Comparison of ENCODE assay signal across 19 cellular contexts in the genomic region with DNA sequence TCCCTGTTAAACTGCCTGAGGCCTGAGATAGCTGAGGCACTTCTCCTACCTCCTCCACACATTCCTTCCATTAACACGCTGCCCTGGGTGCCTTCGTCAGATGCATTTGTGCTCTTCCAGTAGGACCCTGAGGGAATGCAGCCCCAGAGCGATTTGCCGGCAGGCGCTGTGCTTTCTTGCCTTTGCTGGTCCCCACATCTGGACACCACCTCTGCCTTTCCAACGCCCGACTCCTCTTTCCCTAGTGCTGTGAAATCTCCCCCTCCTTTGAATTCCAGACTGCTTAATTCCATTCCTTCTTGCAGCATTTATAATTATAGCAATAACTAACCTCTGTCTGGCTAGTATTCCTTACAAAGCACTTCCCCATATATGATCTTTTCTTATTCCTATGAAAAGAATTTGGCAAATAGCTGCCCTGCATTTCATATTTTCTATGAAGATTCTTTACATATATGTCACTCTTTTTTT.
A peak's percentile ranks its signal among the peaks of the same experiment; 100 is the strongest.
DNase-seq lines count a peak whose midpoint lies in the region; ATAC-seq, FAIRE-seq and TF ChIP-seq lines count a peak whose summit lies in the region.
"Had no signal": no experiment of that assay in that cellular context is flagged by ENCODE, and none has a peak within 500 bp of the region (broad histone marks: within the 10 kb centered on the region; RNA-seq: fewer than 3 reads in every experiment).

No MANE protein-coding gene starts in this region.

- H3K4me2 ChIP-seq in GM23338 (no peak overlapping the region), astrocyte (ENCODE audit: low read length) (peak overlapping the region; percentile 46), mesendoderm (ENCODE audit: low read length) (no peak overlapping the region)

- no peak for TF ChIP-seq POLR2A in erythroblast (IDR thresholded peaks at IDR 0.05; ENCODE audit: low read length)

- FAIRE-seq in astrocyte (lab: Jason Lieb, UNC): no peak
- FAIRE-seq: RCC 7860 had no signal

- H3F3A ChIP-seq in GM23338 (replicated peaks; ENCODE audit: low read depth): no peaks in the 10 kb centered on the region

- H4K8ac ChIP-seq in mesendoderm (ENCODE audit: low read depth, low read length): no peak overlapping the region

- no CpG with 5 or more reads among the region's 7 CpGs for WGBS in mesendoderm (ENCODE audit: extremely low coverage, insufficient coverage, low lambda C conversion rate)

- no peak overlapping the region for H2AK5ac ChIP-seq in mesendoderm (ENCODE audit: low read length)

- H3K27ac Mint-ChIP-seq in GM23338 (no peak overlapping the region), astrocyte (ENCODE audit: unreplicated experiment) (peak overlapping the region; percentile 79)
- no peak overlapping the region for H3K27ac Mint-ChIP-seq in activated CD4-positive, alpha-beta T cell treated with anti-CD3 and anti-CD28 coated beads, Interleukin-2, amount 10 ng/mL, durations not matched to agents 24 days and 14 days
- H3K27ac Mint-ChIP-seq: dendritic cell treated with granulocyte-macrophage colony-stimulating factor and Interleukin-4, amounts not matched to agents 40 ng/mL and 50 ng/mL, for 4 days; T-helper 17 cell had no signal

- H3K27me3 Mint-ChIP-seq in GM23338 (ENCODE audit: insufficient read depth, low read depth, poor library complexity): peaks cover 3% of the 10 kb centered on the region
- H3K27me3 Mint-ChIP-seq in astrocyte (ENCODE audit: low read depth, unreplicated experiment): no peaks in the 10 kb centered on the region
- peaks cover 9% of the 10 kb centered on the region for H3K27me3 Mint-ChIP-seq in activated CD4-positive, alpha-beta T cell treated with anti-CD3 and anti-CD28 coated beads, Interleukin-2, amount 10 ng/mL, durations not matched to agents 24 days and 14 days

- no peaks in the 10 kb centered on the region for H3K79me1 ChIP-seq in mesendoderm (ENCODE audit: low read length)

- peak overlapping the region; percentile 49 for H3K9ac ChIP-seq in astrocyte (ENCODE audit: low read length)
- no peak overlapping the region for H3K9ac ChIP-seq in mesendoderm (ENCODE audit: low read length)
- H3K9ac ChIP-seq: parathyroid adenoma had no signal

- no peak overlapping the region for H2BK120ac ChIP-seq in mesendoderm (ENCODE audit: low read depth, low read length)

- H4K20me1 ChIP-seq in GM23338 (replicated peaks; ENCODE audit: insufficient read depth): no peaks in the 10 kb centered on the region
- no peaks in the 10 kb centered on the region for H4K20me1 ChIP-seq in astrocyte (ENCODE audit: insufficient read depth, low read length)

- H3K4me3 Mint-ChIP-seq in GM23338: no peak overlapping the region
- H3K4me3 Mint-ChIP-seq in astrocyte (ENCODE audit: unreplicated experiment): no peak overlapping the region
- no peak overlapping the region for H3K4me3 Mint-ChIP-seq in activated CD4-positive, alpha-beta T cell treated with anti-CD3 and anti-CD28 coated beads, Interleukin-2, amount 10 ng/mL, durations not matched to agents 24 days and 14 days
- H3K4me3 Mint-ChIP-seq: dendritic cell treated with granulocyte-macrophage colony-stimulating factor and Interleukin-4, amounts not matched to agents 40 ng/mL and 50 ng/mL, for 4 days; T-helper 17 cell had no signal

- peaks cover 7% of the 10 kb centered on the region; the same call in 1 of the 2 replicates for H3K9me2 ChIP-seq in GM23338 (ENCODE audit: insufficient read depth)

- TF ChIP-seq CTCF in GM23338 (conservative IDR thresholded peaks at IDR 0.05; ENCODE audit: low read depth in 2 of 2) (no peak), astrocyte (IDR thresholded peaks at IDR 0.05; ENCODE audit: insufficient read depth, low read depth, low read length) (no peak), left ventricle myocardium inferior (IDR thresholded peaks at IDR 0.05; ENCODE audit: borderline replicate concordance) (no peak)

- H3K9me3 ChIP-seq in astrocyte (ENCODE audit: insufficient read depth, low read depth, low read length) (no peaks in the 10 kb centered on the region), left ventricle myocardium inferior (replicated peaks) (no peaks in the 10 kb centered on the region)
- H3K9me3 ChIP-seq: esophagus squamous epithelium, mucosa of descending colon, testis had no signal

- DNase-seq in GM23338 (ENCODE audit: low spot score) (peak; percentile 6), astrocyte (ENCODE audit: low read depth) (peak; percentile 65), mesendoderm (peak; percentile 92), left ventricle myocardium inferior (no peak), erythroblast (lab: John Stamatoyannopoulos, UW) (no peak)
- DNase-seq in activated CD4-positive, alpha-beta T cell treated with anti-CD3 and anti-CD28 coated beads, Interleukin-2, amount 10 ng/mL, durations not matched to agents 24 days and 14 days: no peak
- DNase-seq: activated CD8-positive, alpha-beta memory T cell treated with anti-CD3 and anti-CD28 coated beads, Interleukin-2, amount 50 U/mL, for 4 hours; activated gamma-delta T cell; esophagus squamous epithelium; mucosa of descending colon; NCI-H1417 treated with DMSO at 0.1 percent for 48 hours; stimulated activated CD4-positive, alpha-beta T cell treated with anti-CD3 and anti-CD28 coated beads, Interleukin-4, amount 100 ng/mL, for 4 hours; T-helper 17 cell; testis had no signal

- no peaks in the 10 kb centered on the region for H3K36me3 ChIP-seq in GM23338 (ENCODE audit: insufficient read depth)
- no peaks in the 10 kb centered on the region for H3K36me3 ChIP-seq in astrocyte (ENCODE audit: insufficient read depth, low read length)
- H3K36me3 ChIP-seq in mesendoderm (ENCODE audit: control insufficient read depth, insufficient read depth, low read length): no peaks in the 10 kb centered on the region
- H3K36me3 ChIP-seq in left ventricle myocardium inferior: no peaks in the 10 kb centered on the region
- H3K36me3 ChIP-seq: esophagus squamous epithelium had no signal

- no peak overlapping the region for H3K27ac ChIP-seq in GM23338 (ENCODE audit: low read depth)
- peak overlapping the region; percentile 61 for H3K27ac ChIP-seq in astrocyte (ENCODE audit: low read depth, low read length)
- no peak overlapping the region for H3K27ac ChIP-seq in mesendoderm (ENCODE audit: low read depth, low read length)
- no peak overlapping the region for H3K27ac ChIP-seq in left ventricle myocardium inferior (replicated peaks)
- H3K27ac ChIP-seq: esophagus squamous epithelium, parathyroid adenoma, testis had no signal

- H3K79me2 ChIP-seq in GM23338 (replicated peaks; ENCODE audit: insufficient read depth) (no peaks in the 10 kb centered on the region), astrocyte (ENCODE audit: insufficient read depth, low read length) (no peaks in the 10 kb centered on the region), mesendoderm (ENCODE audit: control insufficient read depth, insufficient read depth, low read length) (no peaks in the 10 kb centered on the region)
- H3K79me2 ChIP-seq: parathyroid adenoma had no signal

- peak; percentile 21; the same call in 1 of the 3 replicates for ATAC-seq in GM23338
- no peak for ATAC-seq in HG02870 (IDR thresholded peaks at IDR 0.05; ENCODE audit: unreplicated experiment)
- ATAC-seq: mucosa of descending colon, T-helper 17 cell had no signal

- no peak overlapping the region for H3K56ac ChIP-seq in mesendoderm (ENCODE audit: low read length)

- H4K5ac ChIP-seq in mesendoderm (ENCODE audit: low read length): no peak overlapping the region

- intact Hi-C loops in activated CD4-positive, alpha-beta T cell treated with anti-CD3 and anti-CD28 coated beads, Interleukin-2, amount 10 ng/mL, durations not matched to agents 24 days and 14 days (cut with micrococcal nuclease): no loop called here
- intact Hi-C loops in left ventricle myocardium inferior (cut with micrococcal nuclease): no loop called here

- no peaks in the 10 kb centered on the region for H3K4me1 ChIP-seq in GM23338 (ENCODE audit: insufficient read depth)
- peaks cover 18% of the 10 kb centered on the region for H3K4me1 ChIP-seq in astrocyte (ENCODE audit: insufficient read depth, low read length)
- H3K4me1 ChIP-seq in mesendoderm (ENCODE audit: control insufficient read depth, low read depth, low read length): no peaks in the 10 kb centered on the region
- H3K4me1 ChIP-seq in left ventricle myocardium inferior: peaks cover 5% of the 10 kb centered on the region
- H3K4me1 ChIP-seq: esophagus squamous epithelium, parathyroid adenoma had no signal

- no peak overlapping the region for H2BK5ac ChIP-seq in mesendoderm (ENCODE audit: low read length)

- no peak overlapping the region for H3K23ac ChIP-seq in mesendoderm (ENCODE audit: low read length)

- H2BK15ac ChIP-seq in mesendoderm (replicated peaks; ENCODE audit: low read depth): no peak overlapping the region

- H3K4ac ChIP-seq in mesendoderm (ENCODE audit: low read depth, low read length): no peak overlapping the region

- H3K4me1 Mint-ChIP-seq in GM23338 (no peaks in the 10 kb centered on the region), astrocyte (ENCODE audit: low read depth, unreplicated experiment) (peaks cover 41% of the 10 kb centered on the region)
- H3K4me1 Mint-ChIP-seq in activated CD4-positive, alpha-beta T cell treated with anti-CD3 and anti-CD28 coated beads, Interleukin-2, amount 10 ng/mL, durations not matched to agents 24 days and 14 days: no peaks in the 10 kb centered on the region

- no peak overlapping the region for H3K18ac ChIP-seq in mesendoderm (ENCODE audit: low read length)

- no peak overlapping the region for H2AFZ ChIP-seq in GM23338
- no peak overlapping the region for H2AFZ ChIP-seq in astrocyte (ENCODE audit: low read depth, low read length)
- H2AFZ ChIP-seq: parathyroid adenoma had no signal

- H3K36me3 Mint-ChIP-seq in GM23338 (ENCODE audit: low read depth) (no peaks in the 10 kb centered on the region), astrocyte (ENCODE audit: low read depth, unreplicated experiment) (no peaks in the 10 kb centered on the region)
- H3K36me3 Mint-ChIP-seq in activated CD4-positive, alpha-beta T cell treated with anti-CD3 and anti-CD28 coated beads, Interleukin-2, amount 10 ng/mL, durations not matched to agents 24 days and 14 days (ENCODE audit: low read depth): no peaks in the 10 kb centered on the region

- no peak overlapping the region for H3K4me3 ChIP-seq in GM23338
- H3K4me3 ChIP-seq in astrocyte (ENCODE audit: insufficient read depth, low read depth, low read length): no peak overlapping the region
- H3K4me3 ChIP-seq in mesendoderm (ENCODE audit: low read length): no peak overlapping the region
- no peak overlapping the region for H3K4me3 ChIP-seq in left ventricle myocardium inferior
- H3K4me3 ChIP-seq: esophagus squamous epithelium, mucosa of descending colon, skin epidermis, testis had no signal

- H3K27me3 ChIP-seq in GM23338 (ENCODE audit: insufficient read depth): no peaks in the 10 kb centered on the region
- H3K27me3 ChIP-seq in astrocyte (ENCODE audit: insufficient read depth, low read length): no peaks in the 10 kb centered on the region
- H3K27me3 ChIP-seq in mesendoderm (ENCODE audit: insufficient read depth, low read length, poor library complexity): no peaks in the 10 kb centered on the region
- H3K27me3 ChIP-seq in left ventricle myocardium inferior (ENCODE audit: low read depth): no peaks in the 10 kb centered on the region
- H3K27me3 ChIP-seq: testis had no signal

- no peaks in the 10 kb centered on the region for H3K9me3 Mint-ChIP-seq in GM23338
- H3K9me3 Mint-ChIP-seq in astrocyte (ENCODE audit: unreplicated experiment): no peaks in the 10 kb centered on the region
- H3K9me3 Mint-ChIP-seq in activated CD4-positive, alpha-beta T cell treated with anti-CD3 and anti-CD28 coated beads, Interleukin-2, amount 10 ng/mL, durations not matched to agents 24 days and 14 days: no peaks in the 10 kb centered on the region
- H3K9me3 Mint-ChIP-seq: dendritic cell treated with granulocyte-macrophage colony-stimulating factor and Interleukin-4, amounts not matched to agents 40 ng/mL and 50 ng/mL, for 4 days had no signal

Comparison
In these comparisons a context has a peak if more than half of its experiments do, and no peak if none do; other contexts are left out.
1. DNase-seq: peak in GM23338 (single experiment), astrocyte (single experiment) and mesendoderm (single experiment); none in activated CD4-positive, alpha-beta T cell treated with anti-CD3 and anti-CD28 coated beads, Interleukin-2, amount 10 ng/mL, durations not matched to agents 24 days and 14 days (single experiment), left ventricle myocardium inferior (single experiment) and erythroblast (0 of 2).